In genomic region chr12:92138144-92138543, GRCh38 we compare ENCODE assay signal across 8 cellular contexts. TPM values are rescaled to one million over a fixed set of nuclear protein-coding genes. Genes with fewer than 3 reads are reported as not detected.
DNase-seq lines count a peak whose midpoint lies in the region; ATAC-seq and TF ChIP-seq lines count a peak whose summit lies in the region.

No MANE protein-coding gene starts in this region.

- H2AFZ ChIP-seq in neuronal stem cell (ENCODE audit: low read length): no peak overlapping the region

- H2AK5ac ChIP-seq in neuronal stem cell (ENCODE audit: low read depth, low read length): no peak overlapping the region

- H3K4me1 Mint-ChIP-seq in CD4-positive, alpha-beta T cell (ENCODE audit: low read depth): peaks cover 45% of the 10 kb centered on the region

- no peaks in the 10 kb centered on the region for H3K9me3 Mint-ChIP-seq in CD4-positive, alpha-beta T cell

- no peaks in the 10 kb centered on the region for H3K27me3 Mint-ChIP-seq in CD4-positive, alpha-beta T cell

- H3K27ac Mint-ChIP-seq in CD4-positive, alpha-beta T cell: peak overlapping the region; percentile 99

- H2BK5ac ChIP-seq in neuronal stem cell (ENCODE audit: low read length): no peak overlapping the region

- H3K4me3 ChIP-seq in NB4 (ENCODE audit: low read depth, low read length) (peak overlapping the region; percentile 80), neuronal stem cell (ENCODE audit: low read length in 2 of 2) (no peak overlapping the region)
- H3K4me3 ChIP-seq in effector memory CD4-positive, alpha-beta T cell (ENCODE audit: insufficient read depth, low read depth, low read length, poor library complexity, severe bottlenecking): peak overlapping the region; percentile 87

- peaks cover 23% of the 10 kb centered on the region for H3K4me1 ChIP-seq in effector memory CD4-positive, alpha-beta T cell (ENCODE audit: control insufficient read depth, insufficient read depth, low read length, poor library complexity, severe bottlenecking)
- peaks cover 5 to 23% of the 10 kb centered on the region in 2 donors for H3K4me1 ChIP-seq in neuronal stem cell (ENCODE audit: control insufficient read depth in 2 of 2, insufficient read depth in 1 of 2, low read depth in 1 of 2, low read length in 2 of 2)

- no peak overlapping the region for H2BK15ac ChIP-seq in neuronal stem cell (ENCODE audit: low read length)

- H3K79me1 ChIP-seq in neuronal stem cell (ENCODE audit: low read depth, low read length): no peaks in the 10 kb centered on the region

- TF ChIP-seq CTCF in CD4-positive, alpha-beta T cell (IDR thresholded peaks at IDR 0.05): no peak
- no peak for TF ChIP-seq CTCF in NB4 (IDR thresholded peaks at IDR 0.05; ENCODE audit: low read depth, low read length)

- no peak overlapping the region for H4K8ac ChIP-seq in neuronal stem cell (ENCODE audit: low read depth, low read length)

- no CpG with 5 or more reads among the region's 1 CpG for WGBS in neuronal stem cell (ENCODE audit: extremely low coverage in 2 of 2, insufficient read length in 2 of 2, insufficient replicate concordance in 1 of 2), 2 donors

- no peak overlapping the region for H2BK120ac ChIP-seq in neuronal stem cell (ENCODE audit: low read depth, low read length)

- H3K4me3 Mint-ChIP-seq in CD4-positive, alpha-beta T cell: peak overlapping the region; percentile 100

- no peak overlapping the region for H3K4ac ChIP-seq in neuronal stem cell (ENCODE audit: low read length)

- intact Hi-C loops in CD4-positive, alpha-beta T cell (cut with DNase I, micrococcal nuclease): loop anchor here (5.0 to 10.0 kb wide), 2 partner anchors 101 to 363 kb away; no protein-coding TSS in a partner anchor
- intact Hi-C loops in posterior cingulate gyrus (cut with DNase I): no loop called here

- DNase-seq in CD4-positive, alpha-beta T cell: no peak
- DNase-seq in NB4 (ENCODE audit: low read depth) (no peak), neuronal stem cell (ENCODE audit: low spot score) (no peak), posterior cingulate gyrus (no peak), NCI-H524 treated with DMSO at 0.1 percent for 48 hours (lab: John Stamatoyannopoulos, UW) (no peak), H4 (ENCODE audit: low spot score) (no peak)
- DNase-seq in effector memory CD4-positive, alpha-beta T cell: no peak

- CTCF ChIA-PET in CD4-positive, alpha-beta T cell (lab: Charles Lee): interaction anchor here (0.6 to 2.0 kb wide), 3 partner anchors 326 to 659 kb away, joined by 4 to 8 read pairs (median 4); no protein-coding TSS in a partner anchor

- peaks cover 33% of the 10 kb centered on the region for H3K36me3 ChIP-seq in effector memory CD4-positive, alpha-beta T cell (ENCODE audit: control insufficient read depth, insufficient read depth, low read length)
- H3K36me3 ChIP-seq in neuronal stem cell (replicated peaks in 1 of 2; ENCODE audit: control insufficient read depth in 2 of 2, insufficient read depth in 2 of 2, low read length in 2 of 2): peaks cover 0 to 69% of the 10 kb centered on the region in 2 donors

- peak overlapping the region; percentile 40 for H3K4me2 ChIP-seq in neuronal stem cell (ENCODE audit: insufficient read depth, low read length, poor library complexity, severe bottlenecking)

- TF ChIP-seq POLR2A in NB4 (IDR thresholded peaks at IDR 0.05; ENCODE audit: extremely low read depth, insufficient read length): no peak

- H3K27me3 ChIP-seq in CD4-positive, alpha-beta T cell (ENCODE audit: control insufficient read depth, insufficient read depth, low read length): no peaks in the 10 kb centered on the region
- no peaks in the 10 kb centered on the region for H3K27me3 ChIP-seq in effector memory CD4-positive, alpha-beta T cell (replicated peaks; ENCODE audit: control insufficient read depth, insufficient read depth, low read length, poor library complexity, severe bottlenecking)
- no peaks in the 10 kb centered on the region for H3K27me3 ChIP-seq in neuronal stem cell (ENCODE audit: control insufficient read depth in 3 of 3, insufficient read depth in 3 of 3, low read depth in 1 of 3, low read length in 3 of 3)

- H3K36me3 Mint-ChIP-seq in CD4-positive, alpha-beta T cell (ENCODE audit: low read depth): peaks cover 97% of the 10 kb centered on the region

- peak overlapping the region; percentile 93 for H3K27ac ChIP-seq in CD4-positive, alpha-beta T cell (ENCODE audit: low read depth, low read length)
- peak overlapping the region; percentile 56 for H3K27ac ChIP-seq in effector memory CD4-positive, alpha-beta T cell (ENCODE audit: insufficient read depth, low read length, poor library complexity, severe bottlenecking)
- H3K27ac ChIP-seq in neuronal stem cell (replicated peaks; ENCODE audit: low read length): no peak overlapping the region

- POLR2A ChIA-PET in CD4-positive, alpha-beta T cell (lab: Charles Lee): interaction anchor here (0.5 to 10.0 kb wide), 24 partner anchors 6 to 756 kb away, joined by 3 to 298 read pairs (median 6); partner anchors contain the start of gene BTG1

- H3K23ac ChIP-seq in neuronal stem cell (ENCODE audit: low read depth, low read length, poor library complexity): no peak overlapping the region

- H3K18ac ChIP-seq in neuronal stem cell (ENCODE audit: low read length): no peak overlapping the region

- no peak overlapping the region for H3K14ac ChIP-seq in neuronal stem cell (ENCODE audit: low read length)

- no peak overlapping the region for H4K91ac ChIP-seq in neuronal stem cell (ENCODE audit: low read depth, low read length, poor library complexity)

- H3K9ac ChIP-seq in neuronal stem cell (ENCODE audit: low read depth, low read length, poor library complexity): no peak overlapping the region

- H3K9me3 ChIP-seq in CD4-positive, alpha-beta T cell (ENCODE audit: control insufficient read depth, low read length): no peaks in the 10 kb centered on the region
- no peaks in the 10 kb centered on the region for H3K9me3 ChIP-seq in effector memory CD4-positive, alpha-beta T cell (ENCODE audit: control insufficient read depth, low read length)
- peaks cover 0 to 4% of the 10 kb centered on the region in 2 donors for H3K9me3 ChIP-seq in neuronal stem cell (replicated peaks in 1 of 2; ENCODE audit: control insufficient read depth in 2 of 2, insufficient read depth in 1 of 2, low read depth in 1 of 2, low read length in 2 of 2)

- H2BK12ac ChIP-seq in neuronal stem cell (ENCODE audit: low read length): no peak overlapping the region

- ATAC-seq in CD4-positive, alpha-beta T cell (ENCODE audit: poor library complexity): no peak
- no peak for ATAC-seq in GM18517 (IDR thresholded peaks at IDR 0.05; ENCODE audit: unreplicated experiment)

RNA-seq across cellular contexts. Expression of gene BTG1, which starts 7.5 kb away (rescaled TPM):
- 1,000 to 10,000 TPM; 1,698 to 1,774 TPM for total RNA-seq in CD4-positive, alpha-beta T cell
- 44.8 TPM for polyA plus RNA-seq in neuronal stem cell (2013, experiment 1 of 2)
- polyA plus RNA-seq in neuronal stem cell (2013, experiment 2 of 2): 46.5 TPM
- total RNA-seq in H4 (2014; rRNA removed; shearing (Covaris generic)): 4.5 and 5.1 TPM in 2 replicates

Comparison
In these comparisons a context has a peak if more than half of its experiments do, and no peak if none do; other contexts are left out.
1. H3K4me3 ChIP-seq: peak in NB4 (single experiment) and effector memory CD4-positive, alpha-beta T cell (single experiment); none in neuronal stem cell (0 of 2).
2. RNA of gene BTG1, which starts 7.5 kb away (total RNA-seq): 1,698 to 1,774 TPM in CD4-positive, alpha-beta T cell; 4.5 to 5.1 TPM in H4; every median in the first group is over 100 times any median in the second.